In the genomic region with DNA sequence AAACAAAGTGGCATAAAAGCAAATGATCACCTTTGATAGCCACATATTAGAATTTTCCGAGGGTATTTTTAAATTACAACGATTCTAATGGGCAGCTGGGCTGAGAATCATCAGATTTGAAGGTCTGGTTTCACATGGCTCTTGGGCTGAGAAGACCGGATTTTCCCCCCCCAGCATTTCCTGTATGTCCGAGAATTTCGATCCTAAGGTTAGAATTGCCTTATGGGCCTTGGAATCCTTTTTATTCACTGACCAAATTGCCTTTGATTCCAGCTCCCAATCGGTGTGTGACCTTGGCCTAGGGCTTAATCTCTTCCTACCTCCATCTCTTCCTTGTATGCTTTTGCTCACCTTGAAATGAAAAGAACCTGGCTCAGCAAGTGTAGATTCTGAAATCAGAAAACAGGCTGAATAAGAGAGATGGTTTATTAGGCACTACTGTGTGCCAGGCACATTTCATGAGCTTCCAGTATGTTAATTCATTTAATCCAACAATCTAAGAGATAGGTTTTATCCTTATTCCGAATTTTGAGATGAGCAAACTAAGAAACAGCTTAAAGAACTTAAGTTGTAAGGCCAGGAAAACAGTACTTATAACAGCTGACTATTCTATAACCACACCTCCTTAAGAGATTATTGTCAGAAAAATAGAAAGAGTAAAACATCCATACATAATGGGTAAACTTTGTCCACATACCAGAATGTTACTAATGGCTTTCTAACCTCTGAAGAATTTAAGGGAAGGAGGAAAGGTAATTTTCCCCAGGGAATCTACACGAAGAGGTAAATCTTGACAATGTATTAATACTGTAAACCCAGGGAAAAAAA, we compare ENCODE assay signal across 2 cellular contexts.
TF ChIP-seq lines count a peak whose summit lies in the region.

No MANE protein-coding gene starts in this region.

TF ChIP-seq in SK-N-SH, 30 proteins besides CTCF, POLR2A, EP300 and RAD21 (continued from another document):
- TF ChIP-seq, protein P1, sequence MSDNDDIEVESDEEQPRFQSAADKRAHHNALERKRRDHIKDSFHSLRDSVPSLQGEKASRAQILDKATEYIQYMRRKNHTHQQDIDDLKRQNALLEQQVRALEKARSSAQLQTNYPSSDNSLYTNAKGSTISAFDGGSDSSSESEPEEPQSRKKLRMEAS (IDR thresholded peaks at IDR 0.05; ENCODE audit: low read depth) = 0 out of 2 replicates have a peak, but pooled peaks have one; percentile 8
- TF ChIP-seq MXI1 (IDR thresholded peaks at IDR 0.05; ENCODE audit: low read depth, low read length) = peak; percentile 12; the same call in 1 of the 2 replicates
- peak; percentile 7; the same call in 1 of the 2 replicates for TF ChIP-seq POLR2AphosphoS5 (IDR thresholded peaks at IDR 0.05; ENCODE audit: low read depth, low read length)
- no peak for TF ChIP-seq ELF1 (IDR thresholded peaks at IDR 0.05)
- no peak for TF ChIP-seq TAF1 (IDR thresholded peaks at IDR 0.05; ENCODE audit: borderline replicate concordance, low read depth, low read length)
- TF ChIP-seq, protein P2, sequence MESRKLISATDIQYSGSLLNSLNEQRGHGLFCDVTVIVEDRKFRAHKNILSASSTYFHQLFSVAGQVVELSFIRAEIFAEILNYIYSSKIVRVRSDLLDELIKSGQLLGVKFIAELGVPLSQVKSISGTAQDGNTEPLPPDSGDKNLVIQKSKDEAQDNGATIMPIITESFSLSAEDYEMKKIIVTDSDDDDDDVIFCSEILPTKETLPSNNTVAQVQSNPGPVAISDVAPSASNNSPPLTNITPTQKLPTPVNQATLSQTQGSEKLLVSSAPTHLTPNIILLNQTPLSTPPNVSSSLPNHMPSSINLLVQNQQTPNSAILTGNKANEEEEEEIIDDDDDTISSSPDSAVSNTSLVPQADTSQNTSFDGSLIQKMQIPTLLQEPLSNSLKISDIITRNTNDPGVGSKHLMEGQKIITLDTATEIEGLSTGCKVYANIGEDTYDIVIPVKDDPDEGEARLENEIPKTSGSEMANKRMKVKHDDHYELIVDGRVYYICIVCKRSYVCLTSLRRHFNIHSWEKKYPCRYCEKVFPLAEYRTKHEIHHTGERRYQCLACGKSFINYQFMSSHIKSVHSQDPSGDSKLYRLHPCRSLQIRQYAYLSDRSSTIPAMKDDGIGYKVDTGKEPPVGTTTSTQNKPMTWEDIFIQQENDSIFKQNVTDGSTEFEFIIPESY (IDR thresholded peaks at IDR 0.05; ENCODE audit: borderline replicate concordance, low read depth) = no peak

TF ChIP-seq in SK-N-SH treated with all-trans-retinoic acid at 6 μM for 48 hours, 23 proteins besides CTCF, POLR2A, EP300 and RAD21 (continued from another document):
- TF ChIP-seq, protein P3, sequence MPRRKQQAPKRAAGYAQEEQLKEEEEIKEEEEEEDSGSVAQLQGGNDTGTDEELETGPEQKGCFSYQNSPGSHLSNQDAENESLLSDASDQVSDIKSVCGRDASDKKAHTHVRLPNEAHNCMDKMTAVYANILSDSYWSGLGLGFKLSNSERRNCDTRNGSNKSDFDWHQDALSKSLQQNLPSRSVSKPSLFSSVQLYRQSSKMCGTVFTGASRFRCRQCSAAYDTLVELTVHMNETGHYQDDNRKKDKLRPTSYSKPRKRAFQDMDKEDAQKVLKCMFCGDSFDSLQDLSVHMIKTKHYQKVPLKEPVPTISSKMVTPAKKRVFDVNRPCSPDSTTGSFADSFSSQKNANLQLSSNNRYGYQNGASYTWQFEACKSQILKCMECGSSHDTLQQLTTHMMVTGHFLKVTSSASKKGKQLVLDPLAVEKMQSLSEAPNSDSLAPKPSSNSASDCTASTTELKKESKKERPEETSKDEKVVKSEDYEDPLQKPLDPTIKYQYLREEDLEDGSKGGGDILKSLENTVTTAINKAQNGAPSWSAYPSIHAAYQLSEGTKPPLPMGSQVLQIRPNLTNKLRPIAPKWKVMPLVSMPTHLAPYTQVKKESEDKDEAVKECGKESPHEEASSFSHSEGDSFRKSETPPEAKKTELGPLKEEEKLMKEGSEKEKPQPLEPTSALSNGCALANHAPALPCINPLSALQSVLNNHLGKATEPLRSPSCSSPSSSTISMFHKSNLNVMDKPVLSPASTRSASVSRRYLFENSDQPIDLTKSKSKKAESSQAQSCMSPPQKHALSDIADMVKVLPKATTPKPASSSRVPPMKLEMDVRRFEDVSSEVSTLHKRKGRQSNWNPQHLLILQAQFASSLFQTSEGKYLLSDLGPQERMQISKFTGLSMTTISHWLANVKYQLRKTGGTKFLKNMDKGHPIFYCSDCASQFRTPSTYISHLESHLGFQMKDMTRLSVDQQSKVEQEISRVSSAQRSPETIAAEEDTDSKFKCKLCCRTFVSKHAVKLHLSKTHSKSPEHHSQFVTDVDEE (CRISPR knock-in tag; IDR thresholded peaks at IDR 0.05) = no peak
- no peak for TF ChIP-seq ZC3H10 (CRISPR knock-in tag; IDR thresholded peaks at IDR 0.05)
- no peak for TF ChIP-seq CSDC2 (CRISPR knock-in tag; IDR thresholded peaks at IDR 0.05)
- no peak for TF ChIP-seq CREB5 (CRISPR knock-in tag; IDR thresholded peaks at IDR 0.05; ENCODE audit: low read depth)
- TF ChIP-seq ZFP30 (CRISPR knock-in tag; IDR thresholded peaks at IDR 0.05) = no peak
- no peak for TF ChIP-seq ZNF70 (CRISPR knock-in tag; IDR thresholded peaks at IDR 0.05)
- no peak for TF ChIP-seq PPARA (CRISPR knock-in tag; IDR thresholded peaks at IDR 0.05; ENCODE audit: borderline replicate concordance)
- TF ChIP-seq RARB (CRISPR knock-in tag; IDR thresholded peaks at IDR 0.05) = no peak
- no peak for TF ChIP-seq ISL1 (CRISPR knock-in tag; IDR thresholded peaks at IDR 0.05)
- TF ChIP-seq ARNTL (CRISPR knock-in tag; IDR thresholded peaks at IDR 0.05; ENCODE audit: borderline replicate concordance, low read depth) = no peak
- no peak for TF ChIP-seq POU6F1 (CRISPR knock-in tag; IDR thresholded peaks at IDR 0.05; ENCODE audit: borderline replicate concordance, low read depth)
- no peak for TF ChIP-seq ZFP3 (CRISPR knock-in tag; IDR thresholded peaks at IDR 0.05)
- TF ChIP-seq, protein P4, sequence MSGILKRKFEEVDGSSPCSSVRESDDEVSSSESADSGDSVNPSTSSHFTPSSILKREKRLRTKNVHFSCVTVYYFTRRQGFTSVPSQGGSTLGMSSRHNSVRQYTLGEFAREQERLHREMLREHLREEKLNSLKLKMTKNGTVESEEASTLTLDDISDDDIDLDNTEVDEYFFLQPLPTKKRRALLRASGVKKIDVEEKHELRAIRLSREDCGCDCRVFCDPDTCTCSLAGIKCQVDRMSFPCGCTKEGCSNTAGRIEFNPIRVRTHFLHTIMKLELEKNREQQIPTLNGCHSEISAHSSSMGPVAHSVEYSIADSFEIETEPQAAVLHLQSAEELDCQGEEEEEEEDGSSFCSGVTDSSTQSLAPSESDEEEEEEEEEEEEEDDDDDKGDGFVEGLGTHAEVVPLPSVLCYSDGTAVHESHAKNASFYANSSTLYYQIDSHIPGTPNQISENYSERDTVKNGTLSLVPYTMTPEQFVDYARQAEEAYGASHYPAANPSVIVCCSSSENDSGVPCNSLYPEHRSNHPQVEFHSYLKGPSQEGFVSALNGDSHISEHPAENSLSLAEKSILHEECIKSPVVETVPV (CRISPR knock-in tag; IDR thresholded peaks at IDR 0.05) = no peak
